In the genomic region with DNA sequence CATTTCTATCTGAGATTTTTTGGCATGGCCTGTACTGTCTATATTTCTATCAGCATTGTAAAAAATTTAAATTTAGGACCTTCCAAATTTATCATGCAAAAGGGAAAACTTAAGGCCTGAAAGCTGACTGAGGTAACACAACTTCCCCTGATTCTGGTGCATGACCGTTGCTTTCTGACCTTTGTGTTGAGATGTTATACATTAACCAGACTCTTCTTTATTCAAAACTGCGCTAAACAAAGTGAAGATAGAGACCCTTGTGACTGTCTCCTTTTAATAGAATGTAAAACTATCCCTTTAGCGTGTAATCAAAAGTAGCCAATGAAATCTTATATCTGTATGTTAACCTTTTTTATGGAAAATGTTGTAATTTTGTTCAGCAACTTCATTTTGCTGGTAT, we compare ENCODE assay signal across 7 cellular contexts. TPM values are rescaled to one million over a fixed set of nuclear protein-coding genes. Genes with fewer than 3 reads are reported as not detected.
"Had no signal": no experiment of that assay in that cellular context is flagged by ENCODE, and none has a peak within 500 bp of the region (broad histone marks: within the 10 kb centered on the region; RNA-seq: fewer than 3 reads in every experiment).

No MANE protein-coding gene starts in this region.

RNA-seq across cellular contexts. Expression of a gene that starts 1.9 kb away (rescaled TPM):
- total RNA-seq: subcutaneous adipose tissue, temporal lobe, thoracic aorta, transverse colon, upper lobe of right lung, ureter, vagina had no signal
